In the genomic region with DNA sequence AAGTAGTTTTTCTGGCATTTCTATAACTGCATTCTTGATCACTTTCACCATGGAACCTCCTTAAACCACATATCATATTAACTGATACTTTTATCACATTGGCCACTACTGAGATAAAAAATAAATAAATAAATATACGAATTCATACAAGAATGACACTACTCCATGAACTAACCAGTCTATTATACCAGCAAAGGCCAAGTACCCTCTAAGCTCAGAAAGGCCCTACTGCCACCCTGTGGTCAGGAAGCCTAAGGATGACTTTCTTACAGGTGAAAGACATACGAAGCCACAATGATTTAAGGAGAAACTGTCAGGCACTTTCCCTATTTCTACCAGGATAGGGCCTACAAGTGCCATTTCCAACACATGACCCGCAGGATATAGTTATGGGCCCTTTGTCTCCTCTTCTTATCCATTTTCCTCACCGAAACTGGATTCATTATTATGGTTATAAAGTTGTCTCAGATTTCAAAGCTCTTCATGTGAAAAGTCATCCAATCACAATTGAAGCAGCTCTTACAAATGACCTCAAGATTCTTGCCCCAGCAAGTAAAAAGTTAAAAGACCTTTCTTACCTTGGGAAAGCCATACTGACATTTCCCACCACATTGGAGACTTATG, we compare ENCODE assay signal across 2 cellular contexts.
TF ChIP-seq lines count a peak whose summit lies in the region.

No MANE protein-coding gene starts in this region.

TF ChIP-seq in HEK293, 187 proteins besides CTCF, POLR2A, EP300 and RAD21 (continued from another document):
- peak; percentile 64; the same call in 1 of the 2 replicates for TF ChIP-seq ZNF660 (tag by site-specific recombination; IDR thresholded peaks at IDR 0.05)
- peak; percentile 74 for TF ChIP-seq ZNF654 (tag by site-specific recombination; IDR thresholded peaks at IDR 0.05; ENCODE audit: low read depth)
- TF ChIP-seq ZNF701 (tag by site-specific recombination; IDR thresholded peaks at IDR 0.05) = no peak
- TF ChIP-seq, protein P1, sequence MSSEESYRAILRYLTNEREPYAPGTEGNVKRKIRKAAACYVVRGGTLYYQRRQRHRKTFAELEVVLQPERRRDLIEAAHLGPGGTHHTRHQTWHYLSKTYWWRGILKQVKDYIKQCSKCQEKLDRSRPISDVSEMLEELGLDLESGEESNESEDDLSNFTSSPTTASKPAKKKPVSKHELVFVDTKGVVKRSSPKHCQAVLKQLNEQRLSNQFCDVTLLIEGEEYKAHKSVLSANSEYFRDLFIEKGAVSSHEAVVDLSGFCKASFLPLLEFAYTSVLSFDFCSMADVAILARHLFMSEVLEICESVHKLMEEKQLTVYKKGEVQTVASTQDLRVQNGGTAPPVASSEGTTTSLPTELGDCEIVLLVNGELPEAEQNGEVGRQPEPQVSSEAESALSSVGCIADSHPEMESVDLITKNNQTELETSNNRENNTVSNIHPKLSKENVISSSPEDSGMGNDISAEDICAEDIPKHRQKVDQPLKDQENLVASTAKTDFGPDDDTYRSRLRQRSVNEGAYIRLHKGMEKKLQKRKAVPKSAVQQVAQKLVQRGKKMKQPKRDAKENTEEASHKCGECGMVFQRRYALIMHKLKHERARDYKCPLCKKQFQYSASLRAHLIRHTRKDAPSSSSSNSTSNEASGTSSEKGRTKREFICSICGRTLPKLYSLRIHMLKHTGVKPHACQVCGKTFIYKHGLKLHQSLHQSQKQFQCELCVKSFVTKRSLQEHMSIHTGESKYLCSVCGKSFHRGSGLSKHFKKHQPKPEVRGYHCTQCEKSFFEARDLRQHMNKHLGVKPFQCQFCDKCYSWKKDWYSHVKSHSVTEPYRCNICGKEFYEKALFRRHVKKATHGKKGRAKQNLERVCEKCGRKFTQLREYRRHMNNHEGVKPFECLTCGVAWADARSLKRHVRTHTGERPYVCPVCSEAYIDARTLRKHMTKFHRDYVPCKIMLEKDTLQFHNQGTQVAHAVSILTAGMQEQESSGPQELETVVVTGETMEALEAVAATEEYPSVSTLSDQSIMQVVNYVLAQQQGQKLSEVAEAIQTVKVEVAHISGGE (tag by site-specific recombination; conservative IDR thresholded peaks at IDR 0.05; ENCODE audit: low read depth) = no peak
- TF ChIP-seq SCRT2 (tag by site-specific recombination; IDR thresholded peaks at IDR 0.05) = peak; percentile 47
- TF ChIP-seq REPIN1 (tag by site-specific recombination; IDR thresholded peaks at IDR 0.05; ENCODE audit: low read depth) = peak; percentile 34; the same call in 1 of the 2 replicates
- TF ChIP-seq SCRT1 (tag by site-specific recombination; IDR thresholded peaks at IDR 0.05; ENCODE audit: borderline replicate concordance) = peak; percentile 43; the same call in 1 of the 2 replicates

TF ChIP-seq in neural cell, 6 proteins besides CTCF, POLR2A, EP300 and RAD21 (continued from another document):
- TF ChIP-seq, protein P2, sequence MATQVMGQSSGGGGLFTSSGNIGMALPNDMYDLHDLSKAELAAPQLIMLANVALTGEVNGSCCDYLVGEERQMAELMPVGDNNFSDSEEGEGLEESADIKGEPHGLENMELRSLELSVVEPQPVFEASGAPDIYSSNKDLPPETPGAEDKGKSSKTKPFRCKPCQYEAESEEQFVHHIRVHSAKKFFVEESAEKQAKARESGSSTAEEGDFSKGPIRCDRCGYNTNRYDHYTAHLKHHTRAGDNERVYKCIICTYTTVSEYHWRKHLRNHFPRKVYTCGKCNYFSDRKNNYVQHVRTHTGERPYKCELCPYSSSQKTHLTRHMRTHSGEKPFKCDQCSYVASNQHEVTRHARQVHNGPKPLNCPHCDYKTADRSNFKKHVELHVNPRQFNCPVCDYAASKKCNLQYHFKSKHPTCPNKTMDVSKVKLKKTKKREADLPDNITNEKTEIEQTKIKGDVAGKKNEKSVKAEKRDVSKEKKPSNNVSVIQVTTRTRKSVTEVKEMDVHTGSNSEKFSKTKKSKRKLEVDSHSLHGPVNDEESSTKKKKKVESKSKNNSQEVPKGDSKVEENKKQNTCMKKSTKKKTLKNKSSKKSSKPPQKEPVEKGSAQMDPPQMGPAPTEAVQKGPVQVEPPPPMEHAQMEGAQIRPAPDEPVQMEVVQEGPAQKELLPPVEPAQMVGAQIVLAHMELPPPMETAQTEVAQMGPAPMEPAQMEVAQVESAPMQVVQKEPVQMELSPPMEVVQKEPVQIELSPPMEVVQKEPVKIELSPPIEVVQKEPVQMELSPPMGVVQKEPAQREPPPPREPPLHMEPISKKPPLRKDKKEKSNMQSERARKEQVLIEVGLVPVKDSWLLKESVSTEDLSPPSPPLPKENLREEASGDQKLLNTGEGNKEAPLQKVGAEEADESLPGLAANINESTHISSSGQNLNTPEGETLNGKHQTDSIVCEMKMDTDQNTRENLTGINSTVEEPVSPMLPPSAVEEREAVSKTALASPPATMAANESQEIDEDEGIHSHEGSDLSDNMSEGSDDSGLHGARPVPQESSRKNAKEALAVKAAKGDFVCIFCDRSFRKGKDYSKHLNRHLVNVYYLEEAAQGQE (IDR thresholded peaks at IDR 0.05; ENCODE audit: borderline replicate concordance) = no peak
- TF ChIP-seq SMC3 (conservative IDR thresholded peaks at IDR 0.05; ENCODE audit: poor library complexity) = peak; percentile 69
- TF ChIP-seq POLR2AphosphoS5 (IDR thresholded peaks at IDR 0.05) = no peak
